In the genomic region with DNA sequence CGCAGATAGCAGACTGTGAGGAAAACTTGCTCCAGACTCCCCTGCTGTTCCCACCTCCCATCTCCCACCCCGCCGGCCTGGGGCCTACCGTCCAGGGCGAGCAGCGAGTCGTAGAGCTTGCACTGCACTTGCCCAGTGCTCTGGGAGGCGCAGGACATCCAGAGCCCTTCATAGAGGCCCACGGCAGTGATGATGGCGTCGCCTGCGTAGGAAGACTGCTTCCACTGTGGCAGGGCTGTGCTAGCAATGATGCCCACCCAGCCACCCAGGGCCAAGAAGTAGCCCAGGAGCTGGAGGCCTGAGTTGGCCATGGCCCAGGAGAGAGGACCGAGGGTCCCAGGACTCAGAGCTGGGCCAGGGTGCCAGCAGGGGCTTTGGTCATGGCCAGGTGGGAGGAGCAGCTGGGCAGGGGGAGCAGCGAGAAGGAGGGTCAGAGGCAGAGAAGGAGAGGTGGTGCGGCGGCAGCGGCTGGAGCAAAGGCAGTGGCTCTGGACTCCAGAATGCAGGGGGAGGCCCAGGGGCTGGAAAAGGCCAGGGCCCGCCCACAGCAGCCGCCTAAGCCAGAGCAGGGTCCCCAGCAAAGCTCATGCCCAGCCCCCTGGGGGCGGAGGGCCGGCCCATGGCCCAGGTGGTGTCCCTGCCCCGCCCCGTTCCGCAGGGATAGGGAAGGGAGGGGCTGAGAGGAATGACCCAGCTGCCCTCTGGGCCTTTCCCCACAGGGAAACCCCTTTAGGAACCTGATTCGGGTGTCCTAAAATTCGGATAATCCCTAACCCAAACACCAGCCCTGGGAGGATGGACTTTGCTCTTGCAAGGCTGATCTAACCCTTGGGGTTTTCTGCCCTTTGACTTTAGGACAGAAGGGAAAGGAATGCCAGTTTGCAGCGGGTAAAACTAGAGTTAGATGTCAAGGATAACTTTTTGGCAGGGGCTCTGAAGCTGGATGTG, we compare ENCODE assay signal across 1 cellular context.
TF ChIP-seq lines count a peak whose summit lies in the region.

A gene with protein sequence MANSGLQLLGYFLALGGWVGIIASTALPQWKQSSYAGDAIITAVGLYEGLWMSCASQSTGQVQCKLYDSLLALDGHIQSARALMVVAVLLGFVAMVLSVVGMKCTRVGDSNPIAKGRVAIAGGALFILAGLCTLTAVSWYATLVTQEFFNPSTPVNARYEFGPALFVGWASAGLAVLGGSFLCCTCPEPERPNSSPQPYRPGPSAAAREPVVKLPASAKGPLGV (minus strand): TSS at position 484 of the 948 bp plus-strand sequence. CDS start 173 bp downstream, at position 311.

TF ChIP-seq in SK-N-SH, 30 proteins besides CTCF, POLR2A, EP300 and RAD21 (continued from another document):
- TF ChIP-seq, protein P1, sequence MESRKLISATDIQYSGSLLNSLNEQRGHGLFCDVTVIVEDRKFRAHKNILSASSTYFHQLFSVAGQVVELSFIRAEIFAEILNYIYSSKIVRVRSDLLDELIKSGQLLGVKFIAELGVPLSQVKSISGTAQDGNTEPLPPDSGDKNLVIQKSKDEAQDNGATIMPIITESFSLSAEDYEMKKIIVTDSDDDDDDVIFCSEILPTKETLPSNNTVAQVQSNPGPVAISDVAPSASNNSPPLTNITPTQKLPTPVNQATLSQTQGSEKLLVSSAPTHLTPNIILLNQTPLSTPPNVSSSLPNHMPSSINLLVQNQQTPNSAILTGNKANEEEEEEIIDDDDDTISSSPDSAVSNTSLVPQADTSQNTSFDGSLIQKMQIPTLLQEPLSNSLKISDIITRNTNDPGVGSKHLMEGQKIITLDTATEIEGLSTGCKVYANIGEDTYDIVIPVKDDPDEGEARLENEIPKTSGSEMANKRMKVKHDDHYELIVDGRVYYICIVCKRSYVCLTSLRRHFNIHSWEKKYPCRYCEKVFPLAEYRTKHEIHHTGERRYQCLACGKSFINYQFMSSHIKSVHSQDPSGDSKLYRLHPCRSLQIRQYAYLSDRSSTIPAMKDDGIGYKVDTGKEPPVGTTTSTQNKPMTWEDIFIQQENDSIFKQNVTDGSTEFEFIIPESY (IDR thresholded peaks at IDR 0.05; ENCODE audit: borderline replicate concordance, low read depth) = no peak
- TF ChIP-seq NRF1 (IDR thresholded peaks at IDR 0.05; ENCODE audit: low read depth, low read length) (no peak), YY1 (IDR thresholded peaks at IDR 0.05; ENCODE audit: low read depth) (no peak)
- TF ChIP-seq, protein P2, sequence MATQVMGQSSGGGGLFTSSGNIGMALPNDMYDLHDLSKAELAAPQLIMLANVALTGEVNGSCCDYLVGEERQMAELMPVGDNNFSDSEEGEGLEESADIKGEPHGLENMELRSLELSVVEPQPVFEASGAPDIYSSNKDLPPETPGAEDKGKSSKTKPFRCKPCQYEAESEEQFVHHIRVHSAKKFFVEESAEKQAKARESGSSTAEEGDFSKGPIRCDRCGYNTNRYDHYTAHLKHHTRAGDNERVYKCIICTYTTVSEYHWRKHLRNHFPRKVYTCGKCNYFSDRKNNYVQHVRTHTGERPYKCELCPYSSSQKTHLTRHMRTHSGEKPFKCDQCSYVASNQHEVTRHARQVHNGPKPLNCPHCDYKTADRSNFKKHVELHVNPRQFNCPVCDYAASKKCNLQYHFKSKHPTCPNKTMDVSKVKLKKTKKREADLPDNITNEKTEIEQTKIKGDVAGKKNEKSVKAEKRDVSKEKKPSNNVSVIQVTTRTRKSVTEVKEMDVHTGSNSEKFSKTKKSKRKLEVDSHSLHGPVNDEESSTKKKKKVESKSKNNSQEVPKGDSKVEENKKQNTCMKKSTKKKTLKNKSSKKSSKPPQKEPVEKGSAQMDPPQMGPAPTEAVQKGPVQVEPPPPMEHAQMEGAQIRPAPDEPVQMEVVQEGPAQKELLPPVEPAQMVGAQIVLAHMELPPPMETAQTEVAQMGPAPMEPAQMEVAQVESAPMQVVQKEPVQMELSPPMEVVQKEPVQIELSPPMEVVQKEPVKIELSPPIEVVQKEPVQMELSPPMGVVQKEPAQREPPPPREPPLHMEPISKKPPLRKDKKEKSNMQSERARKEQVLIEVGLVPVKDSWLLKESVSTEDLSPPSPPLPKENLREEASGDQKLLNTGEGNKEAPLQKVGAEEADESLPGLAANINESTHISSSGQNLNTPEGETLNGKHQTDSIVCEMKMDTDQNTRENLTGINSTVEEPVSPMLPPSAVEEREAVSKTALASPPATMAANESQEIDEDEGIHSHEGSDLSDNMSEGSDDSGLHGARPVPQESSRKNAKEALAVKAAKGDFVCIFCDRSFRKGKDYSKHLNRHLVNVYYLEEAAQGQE (IDR thresholded peaks at IDR 0.05; ENCODE audit: low read depth, low read length) = no peak
